ENCODE assay signal across 21 cellular contexts in genomic region chr19:28843771-28844492, GRCh38.
DNase-seq lines count a peak whose midpoint lies in the region; ATAC-seq and TF ChIP-seq lines count a peak whose summit lies in the region.
"Had no signal": no experiment of that assay in that cellular context is flagged by ENCODE, and none has a peak within 500 bp of the region (broad histone marks: within the 10 kb centered on the region; RNA-seq: fewer than 3 reads in every experiment).

No MANE protein-coding gene starts in this region.

- no peaks in the 10 kb centered on the region for H3K4me1 ChIP-seq in osteoblast (ENCODE audit: insufficient read depth, low read length)
- H3K4me1 ChIP-seq: A549, Caco-2 had no signal

- no peak overlapping the region for H3K27ac ChIP-seq in osteoblast (ENCODE audit: low read depth, low read length)
- H3K27ac ChIP-seq: 22Rv1, A549, C4-2B, GM23248 had no signal

- H3K4me2 ChIP-seq in osteoblast (ENCODE audit: insufficient read depth, low read length): no peak overlapping the region
- H3K4me2 ChIP-seq: A549 had no signal

- no peaks in the 10 kb centered on the region for H3K36me3 ChIP-seq in osteoblast (ENCODE audit: insufficient read depth, low read length)

- no peak overlapping the region for H3K27ac Mint-ChIP-seq in activated naive CD8-positive, alpha-beta T cell treated with anti-CD3 and anti-CD28 coated beads for 36 hours
- H3K27ac Mint-ChIP-seq: CD4-positive, alpha-beta T cell; HFFc6 had no signal

- H3K9me3 ChIP-seq in osteoblast (ENCODE audit: low read depth, low read length): peaks cover 2% of the 10 kb centered on the region
- H3K9me3 ChIP-seq: A549, Caco-2 had no signal

- H3K79me2 ChIP-seq in osteoblast (ENCODE audit: insufficient read depth, low read length): no peaks in the 10 kb centered on the region

- H3K4me1 Mint-ChIP-seq in activated naive CD8-positive, alpha-beta T cell treated with anti-CD3 and anti-CD28 coated beads for 36 hours: no peaks in the 10 kb centered on the region

- no peak overlapping the region for H2AFZ ChIP-seq in osteoblast (ENCODE audit: low read length)
- H2AFZ ChIP-seq: GM23248 had no signal

- H3K4me3 Mint-ChIP-seq in activated naive CD8-positive, alpha-beta T cell treated with anti-CD3 and anti-CD28 coated beads for 36 hours: no peak overlapping the region
- H3K4me3 Mint-ChIP-seq: CD4-positive, alpha-beta T cell; HFFc6 had no signal

- no peaks in the 10 kb centered on the region for H3K27me3 ChIP-seq in osteoblast (ENCODE audit: insufficient read depth, low read length)

- ATAC-seq in GM18907 (IDR thresholded peaks at IDR 0.05; ENCODE audit: unreplicated experiment): peak; percentile 65
- ATAC-seq in HG03439 (IDR thresholded peaks at IDR 0.05; ENCODE audit: unreplicated experiment): no peak
- ATAC-seq: A549, HCT116 had no signal

- peak; percentile 43 for DNase-seq in Caki2 (ENCODE audit: low read depth)
- peak; percentile 23 for DNase-seq in glomerular visceral epithelial cell (ENCODE audit: extremely low spot score)
- DNase-seq in osteoblast (ENCODE audit: insufficient read length, low spot score, missing footprints): peak; percentile 14
- DNase-seq in NCI-H2107 (lab: John Stamatoyannopoulos, UW): no peak
- DNase-seq in NCI-H69 (lab: John Stamatoyannopoulos, UW): no peak
- no peak for DNase-seq in activated naive CD8-positive, alpha-beta T cell treated with anti-CD3 and anti-CD28 coated beads for 36 hours
- DNase-seq: AML-193; Caco-2; CD4-positive, alpha-beta T cell; DMS153; DMS79; GDM1; GM23248; HFFc6; IMR-90 had no signal

- in situ Hi-C loops in Caki2 (cut with HindIII; ENCODE audit: low pct_unique_long_range_greater_than_20kb, low sequenced_read_pairs): no loop called here

- no peak for TF ChIP-seq CTCF in osteoblast (IDR thresholded peaks at IDR 0.05; ENCODE audit: extremely low read depth, low read depth, low read length)

- H3K27me3 Mint-ChIP-seq in activated naive CD8-positive, alpha-beta T cell treated with anti-CD3 and anti-CD28 coated beads for 36 hours: no peaks in the 10 kb centered on the region
- H3K27me3 Mint-ChIP-seq: CD4-positive, alpha-beta T cell had no signal

- no peaks in the 10 kb centered on the region for H3K9me3 Mint-ChIP-seq in activated naive CD8-positive, alpha-beta T cell treated with anti-CD3 and anti-CD28 coated beads for 36 hours
- H3K9me3 Mint-ChIP-seq: CD4-positive, alpha-beta T cell; HFFc6 had no signal

- H4K20me1 ChIP-seq in osteoblast (ENCODE audit: insufficient read depth, low read length): no peaks in the 10 kb centered on the region

- no peaks in the 10 kb centered on the region for H3K36me3 Mint-ChIP-seq in activated naive CD8-positive, alpha-beta T cell treated with anti-CD3 and anti-CD28 coated beads for 36 hours

- H3K4me3 ChIP-seq in osteoblast (ENCODE audit: insufficient read depth, low read length): no peak overlapping the region
- H3K4me3 ChIP-seq: A549, GM23248 had no signal

Comparison
In these comparisons a context has a peak if more than half of its experiments do, and no peak if none do; other contexts are left out.
1. DNase-seq: peak in Caki2 (single experiment), glomerular visceral epithelial cell (single experiment) and osteoblast (single experiment); none in NCI-H2107 (single experiment), NCI-H69 (single experiment) and activated naive CD8-positive, alpha-beta T cell treated with anti-CD3 and anti-CD28 coated beads for 36 hours (single experiment).